In genomic region chr2:216082805-216083204, GRCh38 we compare ENCODE assay signal across 9 cellular contexts. TPM values are rescaled to one million over a fixed set of nuclear protein-coding genes. Genes with fewer than 3 reads are reported as not detected.
DNase-seq lines count a peak whose midpoint lies in the region; ATAC-seq, FAIRE-seq and TF ChIP-seq lines count a peak whose summit lies in the region.
"Had no signal": no experiment of that assay in that cellular context is flagged by ENCODE, and none has a peak within 500 bp of the region (broad histone marks: within the 10 kb centered on the region; RNA-seq: fewer than 3 reads in every experiment).

No MANE protein-coding gene starts in this region.

- peaks cover 0 to 34% (median 16%) of the 10 kb centered on the region in 9 donors for H3K4me1 ChIP-seq in heart right ventricle
- H3K4me1 ChIP-seq in OCI-LY3 (ENCODE audit: low read length), result peaks cover 17% of the 10 kb centered on the region; the same call in 1 of the 2 replicates

- ATAC-seq in Right ventricle myocardium inferior (no peak), heart right ventricle (no peak), GM21737 (IDR thresholded peaks at IDR 0.05; ENCODE audit: unreplicated experiment) (no peak)
- ATAC-seq in stimulated activated naive CD8-positive, alpha-beta T cell treated with anti-CD3 and anti-CD28 coated beads, Interleukin-15, Interleukin-2, amounts not matched to agents 100 U/mL and 50 U/mL, for 24 hours, result no peak

- H3K36me3 ChIP-seq in heart right ventricle (no peaks in the 10 kb centered on the region), OCI-LY3 (replicated peaks; ENCODE audit: low read depth, low read length) (no peaks in the 10 kb centered on the region)

- H3K27ac ChIP-seq in heart right ventricle (no peak overlapping the region), OCI-LY3 (ENCODE audit: low read length) (no peak overlapping the region)

- peak; percentile 75 for DNase-seq in Right ventricle myocardium inferior (ENCODE audit: missing footprints)
- DNase-seq in heart right ventricle, result no peak
- DNase-seq in frontal cortex (ENCODE audit: low spot score in 2 of 2), result peak; percentile 27
- peak; percentile 28 for DNase-seq in stimulated activated naive CD8-positive, alpha-beta T cell treated with anti-CD3 and anti-CD28 coated beads, Interleukin-15, Interleukin-2, amounts not matched to agents 100 U/mL and 50 U/mL, for 24 hours
- DNase-seq in HuH-7.5 (ENCODE audit: low spot score), result no peak
- DNase-seq in activated CD4-positive, CD25-positive, alpha-beta regulatory T cell (lab: John Stamatoyannopoulos, UW), result no peak

- H3K27me3 ChIP-seq in heart right ventricle, result no peaks in the 10 kb centered on the region
- H3K27me3 ChIP-seq in OCI-LY3 (ENCODE audit: low read depth, low read length), result no peaks in the 10 kb centered on the region

- no peak overlapping the region for H3K9ac ChIP-seq in OCI-LY3 (ENCODE audit: low read length)

- TF ChIP-seq CTCF in heart right ventricle (IDR thresholded peaks at IDR 0.05) (no peak), OCI-LY3 (IDR thresholded peaks at IDR 0.05; ENCODE audit: low read depth, low read length) (no peak)

- H3K9me3 ChIP-seq in heart right ventricle (no peaks in the 10 kb centered on the region), OCI-LY3 (ENCODE audit: insufficient read depth, low read length) (no peaks in the 10 kb centered on the region)

- H2AFZ ChIP-seq in OCI-LY3 (ENCODE audit: low read depth, low read length), result no peak overlapping the region

- peak overlapping the region; percentile 79 for H3K4me2 ChIP-seq in OCI-LY3 (ENCODE audit: low read length)

- H3K4me3 ChIP-seq in heart right ventricle (no peak overlapping the region), OCI-LY3 (ENCODE audit: low read length) (peak overlapping the region; percentile 82; the same call in 1 of the 2 replicates)

- intact Hi-C loops in Right ventricle myocardium inferior (cut with DNase I) (no loop called here), heart right ventricle (cut with DNase I) (no loop called here)

- FAIRE-seq in frontal cortex (lab: Jason Lieb, UNC), result no peak
- FAIRE-seq: endometrium had no signal

- WGBS in heart right ventricle, 2 donors, result 66 to 69% methylated on average over 3 of the region's 3 CpGs

- H4K20me1 ChIP-seq in OCI-LY3 (ENCODE audit: insufficient read depth, low read length), result no peaks in the 10 kb centered on the region

- no peaks in the 10 kb centered on the region for H3K79me2 ChIP-seq in OCI-LY3 (ENCODE audit: low read length)

RNA-seq across cellular contexts. Expression of gene TMEM169, which starts 1.1 kb away (rescaled TPM):
- 0.24 TPM for total RNA-seq in Right ventricle myocardium inferior
- total RNA-seq in heart right ventricle, result under 1 TPM in 8 of 10 donors, not detected in 2; 0.11 to 0.97 (median 0.23) TPM
- under 1 TPM; 0.10 to 0.15 TPM for polyA plus RNA-seq in heart right ventricle
- 23.2 TPM for total RNA-seq in frontal cortex

RNA-seq across cellular contexts. Expression of gene PECR, which starts 1.2 kb away (rescaled TPM):
- total RNA-seq in Right ventricle myocardium inferior (7.4 TPM), heart right ventricle (1 to 10 TPM; 3.3 to 6.6 (median 4.1) TPM), frontal cortex (27.3 TPM)
- 1 to 10 TPM; 2.0 to 4.4 TPM for polyA plus RNA-seq in heart right ventricle

RNA-seq across cellular contexts. Expression of gene XRCC5, which starts 26.3 kb away (rescaled TPM):
- total RNA-seq in Right ventricle myocardium inferior (113 TPM), heart right ventricle (100 to 1,000 TPM; 112 to 163 (median 137) TPM), frontal cortex (415 TPM)
- 10 to 100 TPM; 35.6 to 77.5 TPM for polyA plus RNA-seq in heart right ventricle

Comparison
In these comparisons a context has a peak if more than half of its experiments do, and no peak if none do; other contexts are left out.
1. DNase-seq: peak in Right ventricle myocardium inferior (single experiment), frontal cortex (2 of 2) and stimulated activated naive CD8-positive, alpha-beta T cell treated with anti-CD3 and anti-CD28 coated beads, Interleukin-15, Interleukin-2, amounts not matched to agents 100 U/mL and 50 U/mL, for 24 hours (single experiment); none in heart right ventricle (0 of 2), HuH-7.5 (single experiment) and activated CD4-positive, CD25-positive, alpha-beta regulatory T cell (0 of 4).
2. RNA of gene TMEM169, which starts 1.1 kb away (total RNA-seq): 23.2 TPM in frontal cortex (single experiment); 0.24 TPM in Right ventricle myocardium inferior (single experiment) and 0.11 to 0.97 TPM in heart right ventricle; every median in the first group is over 10 times any median in the second.